Comparison of ENCODE assay signal across 8 cellular contexts in genomic region chr6:15420959-15421438, GRCh38.
DNase-seq lines count a peak whose midpoint lies in the region; ATAC-seq, FAIRE-seq and TF ChIP-seq lines count a peak whose summit lies in the region.

No MANE protein-coding gene starts in this region.

- H2AFZ ChIP-seq in GM23248 = no peak overlapping the region

- ATAC-seq in GM21390 (IDR thresholded peaks at IDR 0.05; ENCODE audit: unreplicated experiment) (peak; percentile 75), Right ventricle myocardium superior (ENCODE audit: poor library complexity) (peak; percentile 78)

- peaks cover 6 to 8% (median 7%) of the 10 kb centered on the region in 3 donors for H3K9me3 Mint-ChIP-seq in IgD-negative memory B cell

- DNase-seq in GF-D8 (lab: John Stamatoyannopoulos, UW) (peak; percentile 53), Right ventricle myocardium superior (peak; percentile 42), D721Med (ENCODE audit: insufficient read length, low spot score) (no peak), GM23248 (no peak), DMS53 treated with DMSO at 0.1 percent for 48 hours (lab: John Stamatoyannopoulos, UW; ENCODE audit: unreplicated experiment) (no peak), A172 (ENCODE audit: low spot score) (no peak)

- no peak for FAIRE-seq in D721Med (lab: Jason Lieb, UNC)

- no peak overlapping the region for H3K27ac ChIP-seq in GM23248

- H3K9ac ChIP-seq in GM23248 = no peak overlapping the region

- H3K36me3 ChIP-seq in GM23248 (ENCODE audit: low read depth) = no peaks in the 10 kb centered on the region

- H3K4me3 Mint-ChIP-seq in IgD-negative memory B cell = peak overlapping the region in 3 of 4 donors; percentile 0 to 86 (median 70)

- peak overlapping the region; percentile 27 to 94 (median 78) for H3K27ac Mint-ChIP-seq in IgD-negative memory B cell

- H3K4me1 Mint-ChIP-seq in IgD-negative memory B cell = peaks cover 28 to 40% (median 31%) of the 10 kb centered on the region in 3 donors

- in situ Hi-C loops in GM23248 (cut with MboI) = no loop called here

- H3K79me2 ChIP-seq in GM23248 (ENCODE audit: insufficient read depth) = peaks cover 94% of the 10 kb centered on the region

- H3K4me1 ChIP-seq in GM23248 (ENCODE audit: insufficient read depth) = peaks cover 6% of the 10 kb centered on the region; the same call in 1 of the 2 replicates

- WGBS in GM23248 (ENCODE audit: low coverage in 1 of 2, low lambda C conversion rate in 2 of 2, missing lambda C conversion rate in 2 of 2), 2 experiments = 89 to 90% methylated on average over 10 of the region's 10 CpGs

- no peaks in the 10 kb centered on the region for H3K9me2 ChIP-seq in GM23248 (ENCODE audit: insufficient read depth)

- H3K36me3 Mint-ChIP-seq in IgD-negative memory B cell = peaks cover 11% of the 10 kb centered on the region

- TF ChIP-seq CTCF in D721Med (IDR thresholded peaks at IDR 0.05; ENCODE audit: insufficient read depth, missing control alignments) = no peak

- no peaks in the 10 kb centered on the region for H3K9me3 ChIP-seq in GM23248 (ENCODE audit: low read depth)

- H3F3A ChIP-seq in GM23248 (ENCODE audit: insufficient read depth) = no peaks in the 10 kb centered on the region

- H3K4me2 ChIP-seq in GM23248 (ENCODE audit: unreplicated experiment) = no peak overlapping the region

- H3K4me3 ChIP-seq in GM23248 = no peak overlapping the region

- H4K20me1 ChIP-seq in GM23248 (ENCODE audit: insufficient read depth) = no peaks in the 10 kb centered on the region

- H3K27me3 Mint-ChIP-seq in IgD-negative memory B cell = no peaks in the 10 kb centered on the region

- intact Hi-C loops in Right ventricle myocardium superior (cut with DNase I) = no loop called here

- no peaks in the 10 kb centered on the region for H3K27me3 ChIP-seq in GM23248 (replicated peaks; ENCODE audit: insufficient read depth)

Comparison
In these comparisons a context has a peak if more than half of its experiments do, and no peak if none do; other contexts are left out.
1. DNase-seq: peak in GF-D8 (single experiment) and Right ventricle myocardium superior (single experiment); none in D721Med (single experiment), GM23248 (single experiment), DMS53 treated with DMSO at 0.1 percent for 48 hours (single experiment) and A172 (single experiment).